Comparison of ENCODE assay signal across 31 cellular contexts in the genomic region with DNA sequence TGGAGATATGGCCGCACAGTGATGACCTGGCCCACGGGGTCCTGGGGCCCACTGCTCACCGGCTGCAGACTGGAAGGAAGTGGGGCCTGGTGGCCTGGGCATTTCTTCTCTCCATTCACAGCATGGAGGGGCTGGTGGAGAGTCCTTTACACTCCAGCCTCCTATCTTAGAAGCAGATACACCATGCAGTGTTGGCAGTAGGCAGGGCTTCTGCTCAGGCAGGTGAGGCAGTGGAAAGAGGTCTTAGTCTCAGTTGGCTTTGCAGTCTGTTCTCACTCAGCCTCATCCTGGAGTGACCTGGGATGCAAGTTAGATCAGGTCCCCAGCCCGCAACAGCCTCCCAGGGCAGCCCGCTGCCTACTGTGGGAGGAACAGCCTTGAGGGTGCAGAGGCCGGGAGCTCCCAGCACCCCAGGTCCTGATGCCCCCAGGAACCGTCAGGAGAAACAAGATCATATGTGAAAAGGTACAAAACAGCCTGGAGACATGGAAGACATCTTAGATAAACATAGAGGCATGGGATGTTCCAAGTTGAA. TPM values are rescaled to one million over a fixed set of nuclear protein-coding genes. Genes with fewer than 3 reads are reported as not detected.
"Had no signal": no experiment of that assay in that cellular context is flagged by ENCODE, and none has a peak within 500 bp of the region (broad histone marks: within the 10 kb centered on the region; RNA-seq: fewer than 3 reads in every experiment).

No MANE protein-coding gene starts in this region.

- H3K9ac ChIP-seq: KMS-11 had no signal

- H3K4me3 Mint-ChIP-seq: activated B cell treated with CpG ODN at 0.5 μM for 24 hours; activated CD4-positive, alpha-beta memory T cell treated with anti-CD3 and anti-CD28 coated beads, Interleukin-2, amount 10 ng/mL, durations not matched to agents 7 days and 5 days; activated CD4-positive, alpha-beta T cell treated with anti-CD3 and anti-CD28 coated beads for 36 hours; activated naive CD8-positive, alpha-beta T cell treated with anti-CD3 and anti-CD28 coated beads, Interleukin-2, amount 50 U/mL, for 24 hours; T-cell had no signal

- H3K36me3 ChIP-seq: brain microvascular endothelial cell, cardiac muscle cell, SJSA1 had no signal

- H3K27ac Mint-ChIP-seq: activated B cell treated with CpG ODN at 0.5 μM for 24 hours; activated CD4-positive, alpha-beta memory T cell treated with anti-CD3 and anti-CD28 coated beads, Interleukin-2, amount 10 ng/mL, durations not matched to agents 7 days and 5 days; activated CD4-positive, alpha-beta T cell treated with anti-CD3 and anti-CD28 coated beads for 36 hours; activated naive CD8-positive, alpha-beta T cell treated with anti-CD3 and anti-CD28 coated beads, Interleukin-2, amount 50 U/mL, for 24 hours; T-cell had no signal

- H3K27me3 Mint-ChIP-seq: activated B cell treated with CpG ODN at 0.5 μM for 24 hours had no signal

- H3K9me3 Mint-ChIP-seq: activated CD4-positive, alpha-beta memory T cell treated with anti-CD3 and anti-CD28 coated beads, Interleukin-2, amount 10 ng/mL, durations not matched to agents 7 days and 5 days had no signal

- H3K4me3 ChIP-seq: cardiac muscle cell, SJSA1 had no signal

- ATAC-seq: activated CD4-positive, alpha-beta T cell treated with anti-CD3 and anti-CD28 coated beads for 36 hours; activated naive CD4-positive, alpha-beta T cell treated with anti-CD3 and anti-CD28 coated beads, Interleukin-2, amount 50 U/mL, for 72 hours; activated naive CD8-positive, alpha-beta T cell treated with anti-CD3 and anti-CD28 coated beads, Interleukin-2, amount 50 U/mL, for 24 hours; HepG2; Panc1; T-cell had no signal

- H3K4me2 ChIP-seq: KMS-11 had no signal

- H3K4me1 ChIP-seq: SJSA1 had no signal

- H3K27me3 ChIP-seq: brain microvascular endothelial cell, cardiac muscle cell had no signal

- H3K4me1 Mint-ChIP-seq: activated B cell treated with CpG ODN at 0.5 μM for 24 hours; activated CD4-positive, alpha-beta memory T cell treated with anti-CD3 and anti-CD28 coated beads, Interleukin-2, amount 10 ng/mL, durations not matched to agents 7 days and 5 days; activated CD4-positive, alpha-beta T cell treated with anti-CD3 and anti-CD28 coated beads for 36 hours; activated naive CD8-positive, alpha-beta T cell treated with anti-CD3 and anti-CD28 coated beads, Interleukin-2, amount 50 U/mL, for 24 hours; T-cell had no signal

- H3K27ac ChIP-seq: brain microvascular endothelial cell, cardiac muscle cell, KMS-11, SJSA1 had no signal

- DNase-seq: activated B cell treated with CpG ODN at 0.5 μM for 24 hours; activated CD4-positive, alpha-beta memory T cell treated with anti-CD3 and anti-CD28 coated beads, Interleukin-2, amount 10 ng/mL, durations not matched to agents 7 days and 5 days; activated CD4-positive, alpha-beta T cell treated with anti-CD3 and anti-CD28 coated beads for 36 hours; activated CD4-positive, alpha-beta T cell treated with anti-CD3 and anti-CD28 coated beads, Interleukin-2, amount 50 U/mL, for 1 hour; activated naive CD4-positive, alpha-beta T cell treated with Interleukin-2 at 50 U/mL for 16 hours; activated naive CD8-positive, alpha-beta T cell treated with anti-CD3 and anti-CD28 coated beads, Interleukin-2, amount 50 U/mL, for 24 hours; activated T-cell treated with anti-CD3 and anti-CD28 coated beads for 4 hours; amygdala; brain microvascular endothelial cell; NCI-H1092; NCI-H1417; NCI-H1930; NCI-H2171 treated with DMSO at 0.1 percent for 48 hours; NCI-H226; NCI-H526 treated with DMSO at 0.1 percent for 48 hours; NK-92 treated with Interleukin-12 subunit alpha and Interleukin-12 subunit beta, amount 100 ng/mL, for 24 hours; OCI-M1; Right ventricle myocardium superior; RPMI8226; T-cell; T-helper 2 cell; T1000 had no signal

- H3K36me3 Mint-ChIP-seq: activated naive CD4-positive, alpha-beta T cell treated with anti-CD3 and anti-CD28 coated beads, Interleukin-2, amount 50 U/mL, for 72 hours; T-cell had no signal

RNA-seq across cellular contexts. Expression of gene OTOS, which starts 45.8 kb away (rescaled TPM):
- total RNA-seq: activated B cell treated with CpG ODN at 0.5 μM for 24 hours; activated CD4-positive, alpha-beta memory T cell treated with anti-CD3 and anti-CD28 coated beads, Interleukin-2, amount 10 ng/mL, durations not matched to agents 7 days and 5 days; activated CD4-positive, alpha-beta T cell treated with anti-CD3 and anti-CD28 coated beads for 36 hours; activated CD8-positive, alpha-beta memory T cell treated with anti-CD3 and anti-CD28 coated beads for 36 hours; activated naive CD4-positive, alpha-beta T cell treated with anti-CD3 and anti-CD28 coated beads, Interleukin-2, amount 50 U/mL, for 72 hours; cardiac muscle cell; HepG2; MCF 10A; NCI-H460; Right ventricle myocardium superior; SJSA1; T-cell had no signal
- polyA plus RNA-seq: cardiac muscle cell, HepG2 had no signal
